1 cellular context compared by ENCODE assay signal in genomic region chr13:97911311-97912138, GRCh38.
TF ChIP-seq lines count a peak whose summit lies in the region.

No MANE protein-coding gene starts in this region.

TF ChIP-seq in K562, 482 proteins besides CTCF, POLR2A, EP300 and RAD21 (continued from another document):
- TF ChIP-seq CLOCK (CRISPR knock-in tag; IDR thresholded peaks at IDR 0.05; ENCODE audit: borderline replicate concordance): no peak
